8 cellular contexts compared by ENCODE assay signal in the genomic region with DNA sequence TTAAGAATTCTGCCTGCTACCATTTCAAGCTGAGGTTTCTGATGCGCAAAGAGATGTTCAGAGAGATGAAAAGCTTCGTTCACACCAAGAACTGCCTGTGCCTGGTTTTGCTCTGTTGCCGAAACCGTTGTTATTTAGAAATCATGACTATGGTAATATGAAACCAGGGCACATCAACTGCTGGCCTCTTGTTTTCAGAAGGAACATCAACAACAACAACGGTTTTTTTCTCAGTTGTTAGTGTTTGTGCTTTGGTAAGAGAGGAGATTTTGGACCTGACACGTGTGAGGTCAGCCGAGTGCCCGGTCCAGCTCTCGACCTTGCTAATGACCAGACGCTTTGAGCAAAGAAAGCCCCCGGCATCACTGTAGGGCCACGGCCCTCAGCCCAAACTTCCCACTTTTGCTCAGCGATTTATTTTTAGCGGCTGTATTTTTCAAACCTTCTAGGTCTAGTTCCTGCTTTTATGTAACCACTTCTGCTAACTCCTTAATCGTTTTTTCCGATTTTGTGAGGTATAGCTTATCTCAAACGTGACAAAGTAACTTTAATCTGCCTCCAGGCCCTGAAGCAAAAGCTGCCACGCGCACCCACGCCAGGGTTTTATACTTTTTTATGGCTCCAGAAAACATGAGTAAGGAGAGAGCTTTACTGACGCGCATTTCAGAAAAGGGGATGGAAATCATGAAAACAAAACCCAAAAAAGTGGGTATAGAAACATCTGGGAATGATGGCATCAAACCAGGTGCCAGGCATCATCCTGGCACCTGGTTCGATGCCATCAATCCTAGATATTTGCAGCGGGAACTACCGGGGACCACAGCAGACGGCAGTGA. TPM values are rescaled to one million over a fixed set of nuclear protein-coding genes. Genes with fewer than 3 reads are reported as not detected.
DNase-seq lines count a peak whose midpoint lies in the region; ATAC-seq and TF ChIP-seq lines count a peak whose summit lies in the region.

No MANE protein-coding gene starts in this region.

- H3K27me3 ChIP-seq in CD8-positive, alpha-beta memory T cell (ENCODE audit: insufficient read depth, low read length, poor library complexity, severe bottlenecking), result no peaks in the 10 kb centered on the region
- H3K27me3 ChIP-seq in vagina, result no peaks in the 10 kb centered on the region

- peak in 3 of 5 donors; percentile 69 to 84 (median 77) for DNase-seq in CD8-positive, alpha-beta memory T cell
- DNase-seq in SKM-1 treated with dmso at 0.1 percent for 144 hours (lab: John Stamatoyannopoulos, UW; ENCODE audit: unreplicated experiment) (peak; percentile 89), globus pallidus (ENCODE audit: low spot score) (peak; percentile 20), vagina (ENCODE audit: extremely low spot score in 2 of 2) (no peak), HuH-7.5 (ENCODE audit: low spot score) (no peak), AG20443 (ENCODE audit: low spot score) (no peak)

- H3K36me3 ChIP-seq in CD8-positive, alpha-beta memory T cell (ENCODE audit: insufficient read depth, low read length), result no peaks in the 10 kb centered on the region
- peaks cover 0 to 3% of the 10 kb centered on the region in 2 donors for H3K36me3 ChIP-seq in vagina

- peaks cover 0 to 2% (median 0%) of the 10 kb centered on the region in 3 donors for H3K36me3 Mint-ChIP-seq in CD8-positive, alpha-beta memory T cell

- H3K27me3 Mint-ChIP-seq in CD8-positive, alpha-beta memory T cell, result peaks cover 0 to 7% of the 10 kb centered on the region in 2 donors

- peaks cover 6 to 48% (median 27%) of the 10 kb centered on the region in 3 donors for H3K4me1 Mint-ChIP-seq in CD8-positive, alpha-beta memory T cell

- H3K27ac Mint-ChIP-seq in CD8-positive, alpha-beta memory T cell, result peak overlapping the region in 2 of 8 donors; percentile 97 to 98

- peak overlapping the region; percentile 84 for H3K27ac ChIP-seq in CD8-positive, alpha-beta memory T cell (ENCODE audit: low read depth, low read length)
- H3K27ac ChIP-seq in vagina, result peak overlapping the region; percentile 52

- H3K9me3 ChIP-seq in CD8-positive, alpha-beta memory T cell (ENCODE audit: low read length), result no peaks in the 10 kb centered on the region
- no peaks in the 10 kb centered on the region for H3K9me3 ChIP-seq in vagina

- H3K9me3 Mint-ChIP-seq in CD8-positive, alpha-beta memory T cell, result peaks cover 0 to 1% (median 0%) of the 10 kb centered on the region in 5 donors

- peak overlapping the region; percentile 80 for H3K4me3 ChIP-seq in CD8-positive, alpha-beta memory T cell (ENCODE audit: low read length)
- no peak overlapping the region for H3K4me3 ChIP-seq in vagina

- CTCF ChIA-PET in CD8-positive, alpha-beta memory T cell (lab: Charles Lee), result interaction anchor here (1.2 to 15.2 kb wide), 6 partner anchors 10 to 121 kb away, joined by 3 to 403 read pairs (median 6); a partner anchor contains a TSS

- POLR2A ChIA-PET in CD8-positive, alpha-beta memory T cell (lab: Charles Lee), result interaction anchor here (0.5 to 20.9 kb wide), 13 partner anchors 10 to 223 kb away, joined by 3 to 1176 read pairs (median 6); a partner anchor contains a TSS

- intact Hi-C loops in vagina (cut with DNase I), result no loop called here

- peaks cover 97% of the 10 kb centered on the region for H3K4me1 ChIP-seq in CD8-positive, alpha-beta memory T cell (ENCODE audit: insufficient read depth, low read length)
- peaks cover 16% of the 10 kb centered on the region for H3K4me1 ChIP-seq in vagina

- TF ChIP-seq POLR2A in vagina (IDR thresholded peaks at IDR 0.05), result no peak

- no peak for TF ChIP-seq CTCF in vagina (IDR thresholded peaks at IDR 0.05)

- H3K4me3 Mint-ChIP-seq in CD8-positive, alpha-beta memory T cell, result no peak overlapping the region

- peak; percentile 41 for ATAC-seq in GM21723 (IDR thresholded peaks at IDR 0.05; ENCODE audit: unreplicated experiment)
- no peak for ATAC-seq in activated CD4-positive, CD25-positive, alpha-beta regulatory T cell treated with anti-CD3 and anti-CD28 coated beads, Interleukin-2, amount 50 U/mL, for 24 hours

RNA-seq across cellular contexts. Expression of a gene that starts 42.0 kb away (rescaled TPM):
- 10 to 100 TPM; 33.7 to 37.5 TPM for total RNA-seq in CD8-positive, alpha-beta memory T cell
- 219 TPM for polyA plus RNA-seq in CD8-positive, alpha-beta memory T cell
- total RNA-seq in vagina, result 252 TPM

Comparison
In these comparisons a context has a peak if more than half of its experiments do, and no peak if none do; other contexts are left out.
1. DNase-seq: peak in CD8-positive, alpha-beta memory T cell (3 of 5), SKM-1 treated with dmso at 0.1 percent for 144 hours (single experiment) and globus pallidus (single experiment); none in vagina (0 of 2), HuH-7.5 (single experiment) and AG20443 (single experiment).